Comparison of ENCODE assay signal across 8 cellular contexts in genomic region chr9:122940603-122941559, GRCh38. TPM values are rescaled to one million over a fixed set of nuclear protein-coding genes. Genes with fewer than 3 reads are reported as not detected.
DNase-seq lines count a peak whose midpoint lies in the region; ATAC-seq, FAIRE-seq and TF ChIP-seq lines count a peak whose summit lies in the region.

Gene RABGAP1, plus strand, starts transcription at chr9:122941020. Its CDS starts 16,040 bp downstream, at chr9:122957060.

- peaks cover 29 to 52% of the 10 kb centered on the region in 2 experiments for H3K79me2 ChIP-seq in H1 (ENCODE audit: control insufficient read depth in 1 of 2, insufficient read depth in 2 of 2, low read length in 2 of 2)

- H2BK5ac ChIP-seq in H1 (ENCODE audit: low read depth, low read length) (peak within 1 kb of the TSS; percentile 90), mesenchymal stem cell (ENCODE audit: low read depth, low read length, poor library complexity, severe bottlenecking) (no peak within 1 kb of the TSS)

- H2BK15ac ChIP-seq in H1 (ENCODE audit: low read length) (0 out of 2 replicates have a peak within 1 kb of the TSS, but pooled peaks have one; percentile 21), mesenchymal stem cell (ENCODE audit: low read depth, poor library complexity, severe bottlenecking) (peak within 1 kb of the TSS; percentile 1)

- H3K4me2 ChIP-seq in H1 (ENCODE audit: insufficient read depth in 1 of 2, low read depth in 2 of 2, low read length in 2 of 2), result peak within 1 kb of the TSS; percentile 90 to 98
- H3K4me2 ChIP-seq in mesenchymal stem cell (ENCODE audit: low read length, poor library complexity, severe bottlenecking), result peak within 1 kb of the TSS; percentile 76

- H3K4ac ChIP-seq in H1 (replicated peaks; ENCODE audit: insufficient read length, low read depth, low read length), result no peak within 1 kb of the TSS
- H3K4ac ChIP-seq in mesenchymal stem cell (ENCODE audit: low read depth in 1 of 2, low read length in 2 of 2), result peak within 1 kb of the TSS; percentile 28 to 85

- no peak for TF ChIP-seq RAD21 in H1 (IDR thresholded peaks at IDR 0.05 in 1 of 2, conservative IDR thresholded peaks at IDR 0.05 in 1 of 2; ENCODE audit: low read depth in 2 of 2, low read length in 2 of 2)

- 1% methylated on average over 31 of the region's 56 CpGs; no CpG with 5 or more reads in 1 of the 2 experiments for WGBS in H1 (ENCODE audit: extremely low coverage in 1 of 2, insufficient coverage in 1 of 2, insufficient read length in 1 of 2, insufficient replicate concordance in 2 of 2, low coverage in 1 of 2, low lambda C conversion rate in 2 of 2, missing lambda C conversion rate in 1 of 2), 2 experiments
- 1% methylated on average over 24 of the region's 56 CpGs for WGBS in mesenchymal stem cell

- H3K27me3 ChIP-seq in H1 (replicated peaks in 1 of 4; ENCODE audit: control insufficient read depth in 3 of 4, extremely low read depth in 1 of 4, insufficient read depth in 3 of 4, low read length in 3 of 4) (no peaks in the 10 kb centered on the region), mesenchymal stem cell (ENCODE audit: control insufficient read depth in 1 of 2, insufficient read depth in 1 of 2, low read length in 2 of 2) (no peaks in the 10 kb centered on the region)

- H2AFZ ChIP-seq in H1 (ENCODE audit: low read length) (no peak within 1 kb of the TSS), mesenchymal stem cell (ENCODE audit: low read depth, low read length) (peak within 1 kb of the TSS; percentile 97)

- peaks cover 3% of the 10 kb centered on the region for H3K23me2 ChIP-seq in H1 (ENCODE audit: low read depth, low read length)

- H3K56ac ChIP-seq in H1 (replicated peaks; ENCODE audit: insufficient read length, low read depth, low read length), result peak within 1 kb of the TSS; percentile 92

- POLR2A ChIA-PET in H1 (lab: Charles Lee; ENCODE audit: partially characterized antibody), result interaction anchor here (0.6 to 6.2 kb wide), 19 partner anchors 9 to 163 kb away, joined by 3 to 79 read pairs (median 5); partner anchors contain the start of genes RC3H2, ZBTB26 and ZBTB6

- peaks cover 4% of the 10 kb centered on the region in 2 experiments for H4K20me1 ChIP-seq in H1 (replicated peaks in 1 of 2; ENCODE audit: control insufficient read depth in 1 of 2, insufficient read depth in 2 of 2, low read length in 2 of 2)

- peak within 1 kb of the TSS; percentile 85 for H4K5ac ChIP-seq in H1 (ENCODE audit: insufficient read length, low read depth, low read length)

- H2BK120ac ChIP-seq in H1 (replicated peaks; ENCODE audit: low read depth, low read length) (no peak within 1 kb of the TSS), mesenchymal stem cell (ENCODE audit: low read depth, low read length) (no peak within 1 kb of the TSS)

- peaks cover 8 to 19% (median 9%) of the 10 kb centered on the region in 4 experiments; a peak in 7 of 8 replicates for H3K36me3 ChIP-seq in H1 (ENCODE audit: control insufficient read depth in 2 of 4, insufficient read depth in 4 of 4, low read length in 3 of 4)
- peaks cover 11 to 34% of the 10 kb centered on the region in 2 experiments for H3K36me3 ChIP-seq in mesenchymal stem cell (ENCODE audit: control insufficient read depth in 1 of 2, insufficient read depth in 2 of 2, low read depth in 1 of 2, low read length in 2 of 2)

- H3K9ac ChIP-seq in H1 (replicated peaks in 1 of 4; ENCODE audit: extremely low read depth in 1 of 4, low read depth in 3 of 4, low read length in 3 of 4) (peak within 1 kb of the TSS; percentile 92 to 96 (median 94)), mesenchymal stem cell (ENCODE audit: low read length) (peak within 1 kb of the TSS; percentile 95)

- H4K8ac ChIP-seq in H1 (ENCODE audit: extremely low read depth, insufficient read depth, low read length) (peak within 1 kb of the TSS; percentile 99), mesenchymal stem cell (ENCODE audit: low read length) (peak within 1 kb of the TSS; percentile 85)

- TF ChIP-seq POLR2A in H1 (IDR thresholded peaks at IDR 0.05; ENCODE audit: control extremely low read depth in 1 of 2, low read depth in 2 of 2, low read length in 2 of 2), result peak; percentile 94 to 95

- H3K23ac ChIP-seq in H1 (ENCODE audit: insufficient read length) (no peak within 1 kb of the TSS), mesenchymal stem cell (ENCODE audit: low read length in 2 of 2) (peak within 1 kb of the TSS in 1 of 2 experiments; percentile 87)

- no peak within 1 kb of the TSS for H3K14ac ChIP-seq in H1 (ENCODE audit: insufficient read length)
- H3K14ac ChIP-seq in mesenchymal stem cell (ENCODE audit: low read length in 2 of 2), result peak within 1 kb of the TSS in 1 of 2 experiments; percentile 93

- H3K79me1 ChIP-seq in H1 (ENCODE audit: low read depth, low read length) (0 out of 2 replicates have a peak, but pooled peaks cover 3% of the 10 kb centered on the region), mesenchymal stem cell (replicated peaks; ENCODE audit: low read length, poor library complexity, severe bottlenecking) (peaks cover 13% of the 10 kb centered on the region)

- no peak for TF ChIP-seq CTCF in H1 (IDR thresholded peaks at IDR 0.05; ENCODE audit: control extremely low read depth in 1 of 3, insufficient read depth in 1 of 3, low read depth in 1 of 3, low read length in 3 of 3)

- H3K4me3 ChIP-seq in H1 (ENCODE audit: extremely low read depth in 1 of 4, insufficient read depth in 2 of 4, low read depth in 3 of 4, low read length in 4 of 4), result peak within 1 kb of the TSS; percentile 83 to 93 (median 90)
- peak within 1 kb of the TSS; percentile 88 to 90 for H3K4me3 ChIP-seq in mesenchymal stem cell (ENCODE audit: insufficient read depth in 1 of 2, low read depth in 1 of 2, low read length in 2 of 2)

- H2BK20ac ChIP-seq in H1 (ENCODE audit: low read length), result no peak within 1 kb of the TSS

- H4K91ac ChIP-seq in H1 (replicated peaks; ENCODE audit: insufficient read length, low read length), result peak within 1 kb of the TSS; percentile 62
- H4K91ac ChIP-seq in mesenchymal stem cell (ENCODE audit: low read length), result peak within 1 kb of the TSS; percentile 63

- peaks cover under 1 to 3% (median 2%) of the 10 kb centered on the region in 4 experiments; a peak in 4 of 7 replicates for H3K4me1 ChIP-seq in H1 (replicated peaks in 1 of 4; ENCODE audit: control insufficient read depth in 3 of 4, insufficient read depth in 4 of 4, low read length in 3 of 4)
- peaks cover 5% of the 10 kb centered on the region for H3K4me1 ChIP-seq in mesenchymal stem cell (ENCODE audit: control insufficient read depth, insufficient read depth, low read depth, low read length)

- H3K18ac ChIP-seq in H1 (ENCODE audit: extremely low read depth, low read length) (peak within 1 kb of the TSS; percentile 88), mesenchymal stem cell (ENCODE audit: low read depth in 1 of 2, low read length in 2 of 2) (peak within 1 kb of the TSS; percentile 88 to 97)

- no peak for FAIRE-seq in H1 (lab: Jason Lieb, UNC)

- peak; percentile 99 for DNase-seq in COLO668 (lab: John Stamatoyannopoulos, UW; ENCODE audit: unreplicated experiment)
- DNase-seq in HT1080 (ENCODE audit: low read depth), result peak; percentile 96
- peak; percentile 91 for DNase-seq in NOMO-1 treated with DMSO at 0.1 percent for 48 hours (lab: John Stamatoyannopoulos, UW; ENCODE audit: unreplicated experiment)
- DNase-seq in activated CD8-positive, alpha-beta memory T cell treated with anti-CD3 and anti-CD28 coated beads for 48 hours (ENCODE audit: low read depth in 2 of 3, low spot score in 2 of 3), result peak; percentile 91 to 95 (median 95)
- peak; percentile 96 for DNase-seq in H1 (ENCODE audit: low read depth in 1 of 2, low spot score in 2 of 2)
- DNase-seq in mesenchymal stem cell, result peak; percentile 98
- DNase-seq in stimulated activated CD8-positive, alpha-beta memory T cell treated with anti-CD3 and anti-CD28 coated beads, Interleukin-12 subunit alpha, Interleukin-12 subunit beta, amount 100 ng/mL, for 4 hours (ENCODE audit: low read depth), result peak; percentile 95

- no peak within 1 kb of the TSS; the same call in 1 of the 2 replicates for H2AK5ac ChIP-seq in H1 (ENCODE audit: low read depth, low read length)
- H2AK5ac ChIP-seq in mesenchymal stem cell (ENCODE audit: low read length, severe bottlenecking), result no peak within 1 kb of the TSS

- peak; percentile 95 for ATAC-seq in GM21360 (IDR thresholded peaks at IDR 0.05; ENCODE audit: unreplicated experiment)

- CTCF ChIA-PET in H1 (lab: Charles Lee; ENCODE audit: partially characterized antibody), result interaction anchor here (1.4 kb wide), 1 partner anchor 9 kb away, joined by 5 read pairs; the partner anchor contains the start of gene ZBTB26

- H3K9me3 ChIP-seq in H1 (ENCODE audit: insufficient read depth in 2 of 2, low read depth in 1 of 2, low read length in 1 of 2) (no peaks in the 10 kb centered on the region), mesenchymal stem cell (ENCODE audit: control insufficient read depth, low read length) (no peaks in the 10 kb centered on the region)

- no peak for TF ChIP-seq EP300 in H1 (IDR thresholded peaks at IDR 0.05; ENCODE audit: borderline replicate concordance in 1 of 2, low read depth in 2 of 2, low read length in 2 of 2)

- H3K27ac ChIP-seq in H1 (ENCODE audit: low read depth, low read length) (peak within 1 kb of the TSS; percentile 96), mesenchymal stem cell (ENCODE audit: low read length, poor library complexity, severe bottlenecking) (peak within 1 kb of the TSS; percentile 89)

- H2BK12ac ChIP-seq in H1 (ENCODE audit: low read depth, low read length), result peak within 1 kb of the TSS; percentile 62
- H2BK12ac ChIP-seq in mesenchymal stem cell (ENCODE audit: low read length in 2 of 2), result peak within 1 kb of the TSS in 1 of 2 experiments; percentile 48

TF ChIP-seq in H1, 55 proteins besides CTCF, POLR2A, EP300 and RAD21 (continues in another document):
- TF ChIP-seq BACH1 (IDR thresholded peaks at IDR 0.05; ENCODE audit: low read length) (peak; percentile 39; the same call in 1 of the 2 replicates), ASH2L (IDR thresholded peaks at IDR 0.05; ENCODE audit: low read length) (peak; percentile 91), CBX8 (IDR thresholded peaks at IDR 0.05; ENCODE audit: borderline replicate concordance, low read depth, low read length) (no peak), TEAD4 (IDR thresholded peaks at IDR 0.05; ENCODE audit: low read depth, low read length) (0 out of 2 replicates have a peak, but pooled peaks have one; percentile 28)

RNA-seq across cellular contexts. Expression of gene RABGAP1, which starts in this region (rescaled TPM):
- 15.1 and 20.2 TPM in 2 replicates for total RNA-seq in HT1080 (2014; rRNA removed; shearing (Covaris generic))
- polyA plus RNA-seq in HT1080 (2015; cell fraction: cytosol; rRNA removed), result 15.0 and 20.9 TPM in 2 replicates
- 31.1 and 33.5 TPM in 2 replicates for polyA plus RNA-seq in HT1080 (2015; cell fraction: nucleus; rRNA removed)
- total RNA-seq in H1 (2021; fragmentation: NEBNext Ultra II Directional; extraction: Animal tissue kit (Norgen Biotek cat#: 25700)), result 33.3 and 38.3 TPM in 2 replicates
- 11.6 and 15.7 TPM in 2 replicates for polyA plus RNA-seq in H1 (2011; rRNA removed)
- polyA plus RNA-seq in H1 (2011; cell fraction: cytosol; rRNA removed), result 18.2 TPM
- polyA plus RNA-seq in H1 (2011; cell fraction: nucleus; rRNA removed), result 22.4 TPM
- 16.5 to 24.2 TPM (median 19.1 TPM) in 4 replicates for polyA plus RNA-seq in H1 (2012, experiment 1 of 2)
- 2.3 TPM for polyA plus RNA-seq in H1 (2012, experiment 2 of 2)
- 16.0 TPM for polyA plus RNA-seq in H1 (2013, experiment 1 of 2)
- polyA plus RNA-seq in H1 (2013, experiment 2 of 2), result 14.6 TPM
- polyA minus RNA-seq in H1 (2011; rRNA and poly(A)+ RNA removed), result 80.1 and 101 TPM in 2 replicates
- polyA minus RNA-seq in H1 (2011; cell fraction: cytosol; rRNA and poly(A)+ RNA removed), result 23.4 TPM
- polyA minus RNA-seq in H1 (2011; cell fraction: nucleus; rRNA and poly(A)+ RNA removed), result 142 TPM
- polyA plus RNA-seq in mesenchymal stem cell (2013, experiment 1 of 2), result 24.0 TPM
- 23.7 TPM for polyA plus RNA-seq in mesenchymal stem cell (2013, experiment 2 of 2)

Comparison
In these comparisons a context has a peak if more than half of its experiments do, and no peak if none do; other contexts are left out.
1. Peak in every context shown above with its lines: DNase-seq, ATAC-seq, H3K4me3 ChIP-seq and H3K27ac ChIP-seq.